In the genomic region with DNA sequence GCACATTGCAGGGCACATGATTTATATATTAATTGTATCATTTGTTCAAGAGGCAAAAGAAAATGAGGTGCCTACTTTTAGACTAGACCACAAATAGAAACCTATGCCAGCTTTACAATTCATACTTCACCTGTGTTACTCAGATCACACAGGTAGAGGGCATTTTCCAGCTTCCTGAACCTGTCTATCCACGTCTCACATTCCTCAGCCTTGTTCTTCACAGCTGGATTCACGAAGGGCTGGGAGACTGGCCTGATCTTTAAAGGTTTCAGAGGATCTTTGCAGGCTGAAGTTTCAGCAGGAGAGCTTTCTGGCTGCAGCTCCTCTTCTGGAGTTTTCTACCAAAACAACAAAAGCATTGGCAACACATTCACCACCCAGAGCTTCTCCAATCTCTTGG, we compare ENCODE assay signal across 16 cellular contexts.
"Had no signal": no experiment of that assay in that cellular context is flagged by ENCODE, and none has a peak within 500 bp of the region (broad histone marks: within the 10 kb centered on the region; RNA-seq: fewer than 3 reads in every experiment).

No MANE protein-coding gene starts in this region.

- H3K27ac ChIP-seq: brain microvascular endothelial cell, left lung, uterus had no signal

- H3K4me1 ChIP-seq: uterus had no signal

- H3K36me3 ChIP-seq: brain microvascular endothelial cell, left lung, tibial artery, uterus had no signal

- H3K9me3 Mint-ChIP-seq: activated CD8-positive, alpha-beta T cell treated with anti-CD3 and anti-CD28 coated beads for 36 hours; activated naive CD8-positive, alpha-beta T cell treated with anti-CD3 and anti-CD28 coated beads for 36 hours; activated T-cell treated with anti-CD3 and anti-CD28 coated beads, Interleukin-2, amount 50 U/mL, for 72 hours; naive thymus-derived CD8-positive, alpha-beta T cell; stimulated activated memory B cell treated with anti-CD40 and anti-IgM and Interleukin-4, amounts not matched to agents 10 μg/mL and 1 μg/mL and 100 μg/mL, for 72 hours had no signal

- H3K27ac Mint-ChIP-seq: activated CD8-positive, alpha-beta T cell treated with anti-CD3 and anti-CD28 coated beads for 36 hours; activated naive CD8-positive, alpha-beta T cell treated with anti-CD3 and anti-CD28 coated beads for 36 hours; activated T-cell treated with anti-CD3 and anti-CD28 coated beads, Interleukin-2, amount 50 U/mL, for 72 hours; naive thymus-derived CD8-positive, alpha-beta T cell; stimulated activated memory B cell treated with anti-CD40 and anti-IgM and Interleukin-4, amounts not matched to agents 10 μg/mL and 1 μg/mL and 100 μg/mL, for 72 hours had no signal

- DNase-seq: activated CD4-positive, alpha-beta T cell treated with anti-CD3 and anti-CD28 coated beads for 4 hours; activated CD8-positive, alpha-beta T cell treated with anti-CD3 and anti-CD28 coated beads for 36 hours; activated naive CD8-positive, alpha-beta T cell treated with anti-CD3 and anti-CD28 coated beads for 36 hours; activated T-cell treated with anti-CD3 and anti-CD28 coated beads, Interleukin-2, amount 50 U/mL, for 72 hours; brain microvascular endothelial cell; effector CD8-positive, alpha-beta T cell; foreskin melanocyte; head of caudate nucleus; left lung; mammary epithelial cell; naive thymus-derived CD8-positive, alpha-beta T cell; stimulated activated CD4-positive, alpha-beta T cell treated with anti-CD3 and anti-CD28 coated beads, Interleukin-2, amount 100 ng/mL, for 48 hours; T-helper 2 cell; tibial artery; uterus had no signal

- H3K36me3 Mint-ChIP-seq: activated naive CD8-positive, alpha-beta T cell treated with anti-CD3 and anti-CD28 coated beads for 36 hours; naive thymus-derived CD8-positive, alpha-beta T cell; stimulated activated memory B cell treated with anti-CD40 and anti-IgM and Interleukin-4, amounts not matched to agents 10 μg/mL and 1 μg/mL and 100 μg/mL, for 72 hours had no signal

- H3K4me3 Mint-ChIP-seq: activated CD8-positive, alpha-beta T cell treated with anti-CD3 and anti-CD28 coated beads for 36 hours; activated naive CD8-positive, alpha-beta T cell treated with anti-CD3 and anti-CD28 coated beads for 36 hours; activated T-cell treated with anti-CD3 and anti-CD28 coated beads, Interleukin-2, amount 50 U/mL, for 72 hours; naive thymus-derived CD8-positive, alpha-beta T cell; stimulated activated memory B cell treated with anti-CD40 and anti-IgM and Interleukin-4, amounts not matched to agents 10 μg/mL and 1 μg/mL and 100 μg/mL, for 72 hours had no signal

- H3K27me3 ChIP-seq: brain microvascular endothelial cell, left lung, tibial artery, uterus had no signal

- H3K9me3 ChIP-seq: left lung, tibial artery, uterus had no signal

- H3K4me3 ChIP-seq: left lung, tibial artery, uterus had no signal

- H3K4me1 Mint-ChIP-seq: activated naive CD8-positive, alpha-beta T cell treated with anti-CD3 and anti-CD28 coated beads for 36 hours; naive thymus-derived CD8-positive, alpha-beta T cell; stimulated activated memory B cell treated with anti-CD40 and anti-IgM and Interleukin-4, amounts not matched to agents 10 μg/mL and 1 μg/mL and 100 μg/mL, for 72 hours had no signal
